Comparison of ENCODE assay signal across 11 cellular contexts in genomic region chrX:113522814-113523213, GRCh38.
DNase-seq lines count a peak whose midpoint lies in the region; ATAC-seq and TF ChIP-seq lines count a peak whose summit lies in the region.
"Had no signal": no experiment of that assay in that cellular context is flagged by ENCODE, and none has a peak within 500 bp of the region (broad histone marks: within the 10 kb centered on the region; RNA-seq: fewer than 3 reads in every experiment).

No MANE protein-coding gene starts in this region.

- H3K18ac ChIP-seq in trophoblast cell (ENCODE audit: low read length), result no peak overlapping the region

- H3K79me2 ChIP-seq in hepatocyte (no peaks in the 10 kb centered on the region), trophoblast cell (ENCODE audit: control insufficient read depth, insufficient read depth, low read length, poor library complexity) (no peaks in the 10 kb centered on the region)

- no peak overlapping the region for H3K23ac ChIP-seq in trophoblast cell (ENCODE audit: low read length)

- H2BK5ac ChIP-seq in trophoblast cell (ENCODE audit: low read depth, low read length, poor library complexity), result no peak overlapping the region

- no peaks in the 10 kb centered on the region for H3K9me3 ChIP-seq in hepatocyte (ENCODE audit: low read depth)
- no peaks in the 10 kb centered on the region for H3K9me3 ChIP-seq in trophoblast cell (ENCODE audit: insufficient read depth, low read depth, low read length)

- H3K4me3 ChIP-seq in hepatocyte (no peak overlapping the region), trophoblast cell (ENCODE audit: low read depth, low read length) (no peak overlapping the region)

- no peak overlapping the region for H3K4ac ChIP-seq in trophoblast cell (ENCODE audit: low read depth, low read length)

- ATAC-seq in GM19035 (IDR thresholded peaks at IDR 0.05; ENCODE audit: unreplicated experiment) (peak; percentile 99), HG02759 (IDR thresholded peaks at IDR 0.05; ENCODE audit: unreplicated experiment) (peak; percentile 100), HG03571 (IDR thresholded peaks at IDR 0.05; ENCODE audit: unreplicated experiment) (peak; percentile 100), foreskin keratinocyte (no peak)

- no peak overlapping the region for H3K27ac ChIP-seq in hepatocyte
- H3K27ac ChIP-seq in foreskin keratinocyte, result no peak overlapping the region
- H3K27ac ChIP-seq in trophoblast cell (ENCODE audit: low read depth, low read length), result no peak overlapping the region

- no peak overlapping the region for H4K91ac ChIP-seq in trophoblast cell (ENCODE audit: low read depth, low read length)

- WGBS in hepatocyte (ENCODE audit: low lambda C conversion rate, missing lambda C conversion rate), result 73% methylated on average over 3 of the region's 3 CpGs
- no CpG with 5 or more reads among the region's 3 CpGs for WGBS in trophoblast cell (ENCODE audit: extremely low coverage, insufficient coverage, insufficient read length)

- no peak overlapping the region for H2AFZ ChIP-seq in hepatocyte
- no peak overlapping the region for H2AFZ ChIP-seq in trophoblast cell (ENCODE audit: insufficient read depth, low read length, poor library complexity)

- DNase-seq in hepatocyte (ENCODE audit: low spot score) (peak; percentile 22), foreskin keratinocyte (no peak), trophoblast cell (no peak), amygdala (lab: John Stamatoyannopoulos, UW) (no peak), NCI-H2171 (lab: John Stamatoyannopoulos, UW) (no peak)
- DNase-seq: activated gamma-delta T cell, DMS53, NCI-H2171 treated with DMSO at 0.1 percent for 48 hours had no signal

- H3K14ac ChIP-seq in trophoblast cell (ENCODE audit: low read length), result no peak overlapping the region

- no peaks in the 10 kb centered on the region for H4K20me1 ChIP-seq in hepatocyte (ENCODE audit: insufficient read depth, poor library complexity, severe bottlenecking)

- H2BK12ac ChIP-seq in trophoblast cell (ENCODE audit: low read length), result no peak overlapping the region

- H3K4me1 ChIP-seq in hepatocyte (ENCODE audit: insufficient read depth), result no peaks in the 10 kb centered on the region
- H3K4me1 ChIP-seq in foreskin keratinocyte, result no peaks in the 10 kb centered on the region
- H3K4me1 ChIP-seq in trophoblast cell (ENCODE audit: control insufficient read depth in 1 of 2, insufficient read depth in 2 of 2, low read length in 2 of 2), result no peaks in the 10 kb centered on the region

- peaks cover 4% of the 10 kb centered on the region for H3K9me2 ChIP-seq in hepatocyte (replicated peaks; ENCODE audit: insufficient read depth)

- H2BK120ac ChIP-seq in trophoblast cell (ENCODE audit: insufficient read depth, low read length, poor library complexity), result no peak overlapping the region

- no peak overlapping the region for H3K9ac ChIP-seq in trophoblast cell (ENCODE audit: low read length)

- TF ChIP-seq CTCF in hepatocyte (IDR thresholded peaks at IDR 0.05; ENCODE audit: poor library complexity), result no peak
- no peak for TF ChIP-seq CTCF in foreskin keratinocyte (conservative IDR thresholded peaks at IDR 0.05)

- H4K12ac ChIP-seq in trophoblast cell (ENCODE audit: low read depth, low read length), result no peak overlapping the region

- no peaks in the 10 kb centered on the region for H3K36me3 ChIP-seq in hepatocyte (replicated peaks; ENCODE audit: insufficient read depth, low read depth)
- no peaks in the 10 kb centered on the region for H3K36me3 ChIP-seq in trophoblast cell (ENCODE audit: control insufficient read depth in 1 of 2, insufficient read depth in 2 of 2, low read length in 2 of 2)

- no peak overlapping the region for H2AK5ac ChIP-seq in trophoblast cell (ENCODE audit: low read length)

- H3K79me1 ChIP-seq in trophoblast cell (ENCODE audit: low read length), result no peaks in the 10 kb centered on the region

- no peak overlapping the region for H4K8ac ChIP-seq in trophoblast cell (ENCODE audit: low read depth, low read length)

- no peaks in the 10 kb centered on the region for H3K27me3 ChIP-seq in hepatocyte
- no peaks in the 10 kb centered on the region for H3K27me3 ChIP-seq in foreskin keratinocyte
- H3K27me3 ChIP-seq in trophoblast cell (ENCODE audit: insufficient read depth, low read length), result no peaks in the 10 kb centered on the region

- no peak overlapping the region for H3K4me2 ChIP-seq in hepatocyte
- no peak overlapping the region for H3K4me2 ChIP-seq in trophoblast cell (ENCODE audit: low read length)
